13 cellular contexts compared by ENCODE assay signal in the genomic region with DNA sequence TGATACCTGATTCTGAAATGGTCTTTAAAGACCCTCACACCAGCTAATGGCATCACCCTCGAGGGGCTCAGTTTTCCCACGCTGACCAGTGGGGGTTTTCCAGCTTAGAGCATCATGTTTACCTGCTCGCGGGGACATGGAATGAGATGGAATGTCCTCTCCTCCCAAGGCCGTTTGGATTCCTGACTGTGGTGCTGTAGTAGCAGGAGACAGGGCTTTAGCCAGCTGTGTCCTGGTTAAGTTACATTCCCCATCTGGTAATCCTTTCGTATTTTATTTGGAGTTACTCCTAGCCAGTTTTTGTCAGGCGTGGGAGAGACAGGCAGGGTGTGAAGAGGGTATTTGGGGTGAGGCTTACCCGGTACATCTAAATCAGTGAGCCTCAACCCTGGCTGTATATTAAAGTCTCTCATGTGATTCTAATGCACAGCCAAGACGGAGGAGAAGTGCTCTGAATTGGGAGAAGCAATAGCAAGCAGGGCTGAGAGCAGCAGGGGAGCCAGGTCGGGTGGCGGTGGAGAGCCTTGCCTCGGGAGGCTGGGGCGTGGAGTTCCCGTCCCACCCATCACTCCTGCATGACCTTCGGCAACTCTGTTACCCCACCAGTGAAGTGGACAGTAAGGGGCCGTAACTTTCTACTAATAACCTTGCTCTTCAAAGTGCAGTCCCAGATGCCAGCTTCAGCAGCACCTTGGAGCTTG. TPM values are rescaled to one million over a fixed set of nuclear protein-coding genes. Genes with fewer than 3 reads are reported as not detected.
A peak's percentile ranks its signal among the peaks of the same experiment; 100 is the strongest.
DNase-seq lines count a peak whose midpoint lies in the region; ATAC-seq and TF ChIP-seq lines count a peak whose summit lies in the region.
"Had no signal": no experiment of that assay in that cellular context is flagged by ENCODE, and none has a peak within 500 bp of the region (broad histone marks: within the 10 kb centered on the region; RNA-seq: fewer than 3 reads in every experiment).

No MANE protein-coding gene starts in this region.

- DNase-seq in LNCaP clone FGC (ENCODE audit: low read depth) (no peak), dorsolateral prefrontal cortex (peak in 2 of 10 donors; percentile 27 to 35), tibial artery (no peak), type B pancreatic cell (ENCODE audit: extremely low spot score, unreplicated experiment) (no peak), foreskin melanocyte (no peak)
- DNase-seq in naive thymus-derived CD4-positive, alpha-beta T cell: no peak
- DNase-seq: activated T-cell treated with anti-CD3 and anti-CD28 coated beads, Interleukin-2, amount 50 U/mL, for 4 hours; DMS53; NCI-H1930; stimulated activated naive CD8-positive, alpha-beta T cell treated with anti-CD3 and anti-CD28 coated beads, Interleukin-15, amount 100 ng/mL, for 72 hours had no signal

- H3K9me3 ChIP-seq in naive thymus-derived CD4-positive, alpha-beta T cell (ENCODE audit: control insufficient read depth in 2 of 3, low read length in 3 of 3): no peaks in the 10 kb centered on the region
- H3K9me3 ChIP-seq in tibial artery: no peaks in the 10 kb centered on the region

- peak overlapping the region in 6 of 9 donors; percentile 11 to 79 (median 50) for H3K27ac Mint-ChIP-seq in naive thymus-derived CD4-positive, alpha-beta T cell
- H3K27ac Mint-ChIP-seq in type B pancreatic cell: no peak overlapping the region
- H3K27ac Mint-ChIP-seq: stimulated activated naive CD8-positive, alpha-beta T cell treated with anti-CD3 and anti-CD28 coated beads, Interleukin-15, amount 100 ng/mL, for 72 hours had no signal

- H3K36me3 Mint-ChIP-seq in naive thymus-derived CD4-positive, alpha-beta T cell: peaks cover 0 to 22% (median 9%) of the 10 kb centered on the region in 5 donors
- peaks cover 9% of the 10 kb centered on the region for H3K36me3 Mint-ChIP-seq in type B pancreatic cell

- peaks cover 17 to 34% of the 10 kb centered on the region in 2 donors for H3K4me1 ChIP-seq in naive thymus-derived CD4-positive, alpha-beta T cell (ENCODE audit: control insufficient read depth in 2 of 2, insufficient read depth in 2 of 2, low read length in 2 of 2)
- H3K4me1 ChIP-seq in tibial artery: peaks cover 0 to 57% (median 37%) of the 10 kb centered on the region in 4 donors

- peak overlapping the region in 34 of 59 donors; percentile 0 to 66 (median 31) for H3K27ac ChIP-seq in dorsolateral prefrontal cortex
- H3K27ac ChIP-seq in naive thymus-derived CD4-positive, alpha-beta T cell (ENCODE audit: low read depth, low read length): no peak overlapping the region
- H3K27ac ChIP-seq in tibial artery: peak overlapping the region; percentile 73 to 77
- H3K27ac ChIP-seq: cardiac muscle cell had no signal

- CTCF ChIA-PET in naive thymus-derived CD4-positive, alpha-beta T cell (lab: Charles Lee): no interaction called here

- TF ChIP-seq CTCF in LNCaP clone FGC (IDR thresholded peaks at IDR 0.05; ENCODE audit: control insufficient read depth, extremely low read depth, insufficient read depth) (no peak), dorsolateral prefrontal cortex (IDR thresholded peaks at IDR 0.05 in 54 of 56, conservative IDR thresholded peaks at IDR 0.05 in 2 of 56; ENCODE audit: low read depth in 1 of 56, partially characterized antibody in 56 of 56) (no peak), tibial artery (IDR thresholded peaks at IDR 0.05) (no peak), type B pancreatic cell (conservative IDR thresholded peaks at IDR 0.05) (no peak)

- H3K27me3 ChIP-seq in dorsolateral prefrontal cortex (no peaks in the 10 kb centered on the region), tibial artery (no peaks in the 10 kb centered on the region)
- H3K27me3 ChIP-seq in naive thymus-derived CD4-positive, alpha-beta T cell (ENCODE audit: control insufficient read depth in 2 of 2, insufficient read depth in 2 of 2, low read length in 2 of 2): no peaks in the 10 kb centered on the region
- H3K27me3 ChIP-seq: cardiac muscle cell had no signal

- peaks cover 0 to 4% (median 0%) of the 10 kb centered on the region in 3 experiments for H3K36me3 ChIP-seq in naive thymus-derived CD4-positive, alpha-beta T cell (ENCODE audit: control insufficient read depth in 2 of 3, insufficient read depth in 3 of 3, low read length in 3 of 3)
- H3K36me3 ChIP-seq in tibial artery: peaks cover 0 to 7% (median 0%) of the 10 kb centered on the region in 3 donors
- H3K36me3 ChIP-seq: cardiac muscle cell had no signal

- H3K4me1 Mint-ChIP-seq in naive thymus-derived CD4-positive, alpha-beta T cell: peaks cover 29 to 74% (median 53%) of the 10 kb centered on the region in 7 donors
- H3K4me1 Mint-ChIP-seq in type B pancreatic cell (ENCODE audit: unreplicated experiment): peaks cover 39% of the 10 kb centered on the region

- H3K9me3 Mint-ChIP-seq in naive thymus-derived CD4-positive, alpha-beta T cell: peaks cover 0 to 2% (median 0%) of the 10 kb centered on the region in 11 donors
- no peaks in the 10 kb centered on the region for H3K9me3 Mint-ChIP-seq in type B pancreatic cell
- H3K9me3 Mint-ChIP-seq: activated T-cell treated with anti-CD3 and anti-CD28 coated beads, Interleukin-2, amount 50 U/mL, for 4 hours; stimulated activated naive CD8-positive, alpha-beta T cell treated with anti-CD3 and anti-CD28 coated beads, Interleukin-15, amount 100 ng/mL, for 72 hours had no signal

- intact Hi-C loops in dorsolateral prefrontal cortex (cut with DNase I) (no loop called here), tibial artery (cut with DNase I; ENCODE audit: low total_unique reads) (no loop called here)
- intact Hi-C loops in naive thymus-derived CD4-positive, alpha-beta T cell (cut with micrococcal nuclease): no loop called here

- H3K4me3 ChIP-seq in LNCaP clone FGC (ENCODE audit: low read depth, low read length) (peak overlapping the region; percentile 24), dorsolateral prefrontal cortex (peak overlapping the region in 3 of 59 donors; percentile 5 to 13 (median 6)), tibial artery (no peak overlapping the region)
- no peak overlapping the region for H3K4me3 ChIP-seq in naive thymus-derived CD4-positive, alpha-beta T cell (ENCODE audit: low read length)
- H3K4me3 ChIP-seq: cardiac muscle cell had no signal

- no peaks in the 10 kb centered on the region for H3K27me3 Mint-ChIP-seq in naive thymus-derived CD4-positive, alpha-beta T cell
- H3K27me3 Mint-ChIP-seq in type B pancreatic cell: no peaks in the 10 kb centered on the region
- H3K27me3 Mint-ChIP-seq: stimulated activated naive CD8-positive, alpha-beta T cell treated with anti-CD3 and anti-CD28 coated beads, Interleukin-15, amount 100 ng/mL, for 72 hours had no signal

- no peak overlapping the region for H3K4me3 Mint-ChIP-seq in naive thymus-derived CD4-positive, alpha-beta T cell
- no peak overlapping the region for H3K4me3 Mint-ChIP-seq in type B pancreatic cell
- H3K4me3 Mint-ChIP-seq: activated T-cell treated with anti-CD3 and anti-CD28 coated beads, Interleukin-2, amount 50 U/mL, for 4 hours; stimulated activated naive CD8-positive, alpha-beta T cell treated with anti-CD3 and anti-CD28 coated beads, Interleukin-15, amount 100 ng/mL, for 72 hours had no signal

- ATAC-seq in naive thymus-derived CD4-positive, alpha-beta T cell: no peak
- no peak for ATAC-seq in GM21423 (IDR thresholded peaks at IDR 0.05; ENCODE audit: unreplicated experiment)
- ATAC-seq in GM18909 (IDR thresholded peaks at IDR 0.05; ENCODE audit: poor library complexity, unreplicated experiment): no peak
- ATAC-seq: activated T-cell treated with anti-CD3 and anti-CD28 coated beads, Interleukin-2, amount 50 U/mL, for 4 hours; stimulated activated naive CD8-positive, alpha-beta T cell treated with anti-CD3 and anti-CD28 coated beads, Interleukin-15, amount 100 ng/mL, for 72 hours had no signal

- POLR2A ChIA-PET in naive thymus-derived CD4-positive, alpha-beta T cell (lab: Charles Lee): interaction anchor here (0.6 kb wide), 1 partner anchor 63 kb away, joined by 3 read pairs; no protein-coding TSS in a partner anchor

RNA-seq across cellular contexts. Expression of a gene that starts 6.2 kb away (rescaled TPM):
- total RNA-seq in dorsolateral prefrontal cortex (100 to 1,000 TPM in 4 of 120 experiments, 10 to 100 TPM in 116; 48.4 to 109 (median 68.1) TPM), type B pancreatic cell (ENCODE audit: low replicate concordance) (85.2 and 105 TPM in 2 replicates)
- total RNA-seq in naive thymus-derived CD4-positive, alpha-beta T cell: 10 to 100 TPM; 44.4 to 71.3 (median 53.5) TPM
- polyA plus RNA-seq in naive thymus-derived CD4-positive, alpha-beta T cell: 10 to 100 TPM; 18.3 to 18.9 TPM
